29 cellular contexts compared by ENCODE assay signal in genomic region chr9:14906000-14906399, GRCh38. TPM values are rescaled to one million over a fixed set of nuclear protein-coding genes. Genes with fewer than 3 reads are reported as not detected.
DNase-seq lines count a peak whose midpoint lies in the region; ATAC-seq and TF ChIP-seq lines count a peak whose summit lies in the region.
"Had no signal": no experiment of that assay in that cellular context is flagged by ENCODE, and none has a peak within 500 bp of the region (broad histone marks: within the 10 kb centered on the region; RNA-seq: fewer than 3 reads in every experiment).

No MANE protein-coding gene starts in this region.

- H3K4me1 Mint-ChIP-seq in GM23338, result peaks cover 37% of the 10 kb centered on the region
- H3K4me1 Mint-ChIP-seq: activated naive CD8-positive, alpha-beta T cell treated with anti-CD3 and anti-CD28 coated beads, Interleukin-2, amount 50 U/mL, for 24 hours; immature natural killer cell; naive thymus-derived CD8-positive, alpha-beta T cell; stimulated activated memory B cell treated with anti-CD40 and anti-IgM and Interleukin-4, amounts not matched to agents 10 μg/mL and 1 μg/mL and 100 μg/mL, for 72 hours had no signal

- no peaks in the 10 kb centered on the region for H3K9me3 Mint-ChIP-seq in GM23338
- H3K9me3 Mint-ChIP-seq: activated naive CD8-positive, alpha-beta T cell treated with anti-CD3 and anti-CD28 coated beads, Interleukin-2, amount 50 U/mL, for 24 hours; naive thymus-derived CD8-positive, alpha-beta T cell; stimulated activated memory B cell treated with anti-CD40 and anti-IgM and Interleukin-4, amounts not matched to agents 10 μg/mL and 1 μg/mL and 100 μg/mL, for 72 hours had no signal

- no peak overlapping the region for H3K4me2 ChIP-seq in GM23338
- H3K4me2 ChIP-seq: BLaER1, KMS-11 had no signal

- no peaks in the 10 kb centered on the region for H3K79me2 ChIP-seq in GM23338 (replicated peaks; ENCODE audit: insufficient read depth)

- H3K9me2 ChIP-seq in GM23338 (ENCODE audit: insufficient read depth), result no peaks in the 10 kb centered on the region

- no peaks in the 10 kb centered on the region for H3K27me3 Mint-ChIP-seq in GM23338 (ENCODE audit: insufficient read depth, low read depth, poor library complexity)
- H3K27me3 Mint-ChIP-seq: activated naive CD8-positive, alpha-beta T cell treated with anti-CD3 and anti-CD28 coated beads, Interleukin-2, amount 50 U/mL, for 24 hours; stimulated activated memory B cell treated with anti-CD40 and anti-IgM and Interleukin-4, amounts not matched to agents 10 μg/mL and 1 μg/mL and 100 μg/mL, for 72 hours had no signal

- H3K4me3 ChIP-seq in GM23338 (no peak overlapping the region), body of pancreas (no peak overlapping the region), mesodermal cell (ENCODE audit: extremely low read depth, insufficient read depth, low read length, poor library complexity, severe bottlenecking) (no peak overlapping the region), subcutaneous abdominal adipose tissue (ENCODE audit: low read depth in 1 of 5, low read length in 5 of 5) (no peak overlapping the region), esophagus squamous epithelium (no peak overlapping the region)
- H3K4me3 ChIP-seq: BLaER1, gastrocnemius medialis, HAP-1, vagina had no signal

- H3K4me3 Mint-ChIP-seq in GM23338, result no peak overlapping the region
- H3K4me3 Mint-ChIP-seq: activated naive CD8-positive, alpha-beta T cell treated with anti-CD3 and anti-CD28 coated beads, Interleukin-2, amount 50 U/mL, for 24 hours; immature natural killer cell; naive thymus-derived CD8-positive, alpha-beta T cell; stimulated activated memory B cell treated with anti-CD40 and anti-IgM and Interleukin-4, amounts not matched to agents 10 μg/mL and 1 μg/mL and 100 μg/mL, for 72 hours had no signal

- H3F3A ChIP-seq in GM23338 (replicated peaks; ENCODE audit: low read depth), result peaks cover 4% of the 10 kb centered on the region; the same call in 1 of the 2 replicates

- intact Hi-C loops in body of pancreas (cut with DNase I), result no loop called here
- intact Hi-C loops in esophagus squamous epithelium (cut with DNase I), result no loop called here

- no peaks in the 10 kb centered on the region for H4K20me1 ChIP-seq in GM23338 (replicated peaks; ENCODE audit: insufficient read depth)
- H4K20me1 ChIP-seq: BLaER1 had no signal

- H3K27me3 ChIP-seq in GM23338 (ENCODE audit: insufficient read depth) (no peaks in the 10 kb centered on the region), body of pancreas (no peaks in the 10 kb centered on the region), subcutaneous abdominal adipose tissue (ENCODE audit: control insufficient read depth in 5 of 5, insufficient read depth in 4 of 5, low read length in 5 of 5) (no peaks in the 10 kb centered on the region), esophagus squamous epithelium (no peaks in the 10 kb centered on the region)
- H3K27me3 ChIP-seq: BLaER1, gastrocnemius medialis, vagina had no signal

- peak overlapping the region; percentile 68; the same call in 1 of the 2 replicates for H3K27ac Mint-ChIP-seq in GM23338
- H3K27ac Mint-ChIP-seq: activated naive CD8-positive, alpha-beta T cell treated with anti-CD3 and anti-CD28 coated beads, Interleukin-2, amount 50 U/mL, for 24 hours; immature natural killer cell; naive thymus-derived CD8-positive, alpha-beta T cell; stimulated activated memory B cell treated with anti-CD40 and anti-IgM and Interleukin-4, amounts not matched to agents 10 μg/mL and 1 μg/mL and 100 μg/mL, for 72 hours had no signal

- DNase-seq in GM23338 (ENCODE audit: low spot score) (no peak), body of pancreas (no peak), esophagus squamous epithelium (lab: John Stamatoyannopoulos, UW) (no peak), cerebellum (ENCODE audit: low spot score) (no peak), left lobe of liver (ENCODE audit: low spot score) (no peak)
- DNase-seq: activated CD4-positive, alpha-beta T cell treated with anti-CD3 and anti-CD28 coated beads, Interleukin-2, amount 50 U/mL, for 4 hours; activated naive CD4-positive, alpha-beta T cell; activated naive CD8-positive, alpha-beta T cell treated with anti-CD3 and anti-CD28 coated beads, Interleukin-2, amount 50 U/mL, for 24 hours; DMS 273 treated with DMSO at 0.1 percent for 48 hours; EL; gastrocnemius medialis; immature natural killer cell; midbrain; MM.1S; naive thymus-derived CD8-positive, alpha-beta T cell; NCI-H1105 treated with DMSO at 0.1 percent for 48 hours; NCI-H1930; NCI-H526; NK-92 treated with Interleukin-12 subunit alpha and Interleukin-12 subunit beta, amount 100 ng/mL, for 24 hours; nucleus accumbens; PC-3; T-helper 2 cell had no signal

- H3K9me3 ChIP-seq in body of pancreas (no peaks in the 10 kb centered on the region), mesodermal cell (ENCODE audit: control insufficient read depth, low read length) (no peaks in the 10 kb centered on the region), subcutaneous abdominal adipose tissue (ENCODE audit: control insufficient read depth in 5 of 5, low read length in 5 of 5) (no peaks in the 10 kb centered on the region), esophagus squamous epithelium (no peaks in the 10 kb centered on the region)
- H3K9me3 ChIP-seq: BLaER1, gastrocnemius medialis, HAP-1, vagina had no signal

- no peak overlapping the region for H3K9ac ChIP-seq in subcutaneous abdominal adipose tissue (ENCODE audit: low read length in 5 of 5)
- H3K9ac ChIP-seq: BLaER1, KMS-11 had no signal

- no peak for ATAC-seq in GM23338
- peak; percentile 68 for ATAC-seq in body of pancreas
- ATAC-seq in left lobe of liver, result no peak
- ATAC-seq: activated naive CD8-positive, alpha-beta T cell treated with anti-CD3 and anti-CD28 coated beads, Interleukin-2, amount 50 U/mL, for 24 hours; gastrocnemius medialis; naive thymus-derived CD8-positive, alpha-beta T cell; PC-3; stimulated activated memory B cell treated with anti-CD40 and anti-IgM and Interleukin-4, amounts not matched to agents 10 μg/mL and 1 μg/mL and 100 μg/mL, for 72 hours had no signal

- no peaks in the 10 kb centered on the region; the same call in 2 of the 3 replicates for H3K36me3 Mint-ChIP-seq in GM23338 (ENCODE audit: low read depth)
- H3K36me3 Mint-ChIP-seq: immature natural killer cell; naive thymus-derived CD8-positive, alpha-beta T cell; stimulated activated memory B cell treated with anti-CD40 and anti-IgM and Interleukin-4, amounts not matched to agents 10 μg/mL and 1 μg/mL and 100 μg/mL, for 72 hours had no signal

- TF ChIP-seq POLR2A in body of pancreas (IDR thresholded peaks at IDR 0.05) (no peak), esophagus squamous epithelium (IDR thresholded peaks at IDR 0.05) (no peak)

- no peak overlapping the region for H2AFZ ChIP-seq in GM23338

- H3K27ac ChIP-seq in GM23338 (ENCODE audit: low read depth) (no peak overlapping the region), body of pancreas (peak overlapping the region in 3 of 4 donors; percentile 70 to 74 (median 73)), mesodermal cell (ENCODE audit: low read depth, low read length, severe bottlenecking) (peak overlapping the region; percentile 38), subcutaneous abdominal adipose tissue (ENCODE audit: low read depth, low read length) (peak overlapping the region; percentile 56), esophagus squamous epithelium (no peak overlapping the region)
- H3K27ac ChIP-seq: BLaER1, KMS-11, vagina had no signal

- no peak for TF ChIP-seq CTCF in GM23338 (conservative IDR thresholded peaks at IDR 0.05; ENCODE audit: low read depth in 2 of 2)
- TF ChIP-seq CTCF in body of pancreas (IDR thresholded peaks at IDR 0.05), result no peak
- no peak for TF ChIP-seq CTCF in esophagus squamous epithelium (IDR thresholded peaks at IDR 0.05)

- no peaks in the 10 kb centered on the region for H3K36me3 ChIP-seq in GM23338 (ENCODE audit: insufficient read depth)
- H3K36me3 ChIP-seq in body of pancreas (replicated peaks in 1 of 2; ENCODE audit: insufficient read depth in 1 of 2, low read depth in 2 of 2), result no peaks in the 10 kb centered on the region
- no peaks in the 10 kb centered on the region for H3K36me3 ChIP-seq in mesodermal cell (ENCODE audit: control insufficient read depth, insufficient read depth, low read length)
- H3K36me3 ChIP-seq in subcutaneous abdominal adipose tissue (ENCODE audit: control insufficient read depth in 5 of 5, insufficient read depth in 5 of 5, low read length in 5 of 5), result no peaks in the 10 kb centered on the region
- no peaks in the 10 kb centered on the region for H3K36me3 ChIP-seq in esophagus squamous epithelium
- H3K36me3 ChIP-seq: BLaER1, gastrocnemius medialis, HAP-1, vagina had no signal

- WGBS in body of pancreas, 2 donors, result 33 to 34% methylated on average over 5 of the region's 5 CpGs
- WGBS in mesodermal cell (ENCODE audit: insufficient coverage in 2 of 2), 2 experiments, result 84 to 100% methylated on average over 2 to 3 of the region's 5 CpGs
- 64 to 72% methylated on average over 5 of the region's 5 CpGs for WGBS in esophagus squamous epithelium, 2 donors

- H3K4me1 ChIP-seq in GM23338 (ENCODE audit: insufficient read depth), result peaks cover 57% of the 10 kb centered on the region
- H3K4me1 ChIP-seq in body of pancreas, result peaks cover 76% of the 10 kb centered on the region
- no peaks in the 10 kb centered on the region for H3K4me1 ChIP-seq in mesodermal cell (ENCODE audit: control insufficient read depth, insufficient read depth, low read length, poor library complexity, severe bottlenecking)
- H3K4me1 ChIP-seq in subcutaneous abdominal adipose tissue (ENCODE audit: control insufficient read depth in 5 of 5, insufficient read depth in 5 of 5, low read length in 5 of 5), result peaks cover 0 to 57% (median 40%) of the 10 kb centered on the region in 5 donors
- H3K4me1 ChIP-seq in esophagus squamous epithelium, result peaks cover 0 to 19% (median 0%) of the 10 kb centered on the region in 3 donors
- H3K4me1 ChIP-seq: BLaER1, HAP-1 had no signal

TF ChIP-seq in GM23338, 12 proteins besides CTCF, POLR2A, EP300 and RAD21 (continues in another document):
- no peak for TF ChIP-seq STAT1 (IDR thresholded peaks at IDR 0.05; ENCODE audit: unreplicated experiment)
- no peak for TF ChIP-seq EZH2 (IDR thresholded peaks at IDR 0.05; ENCODE audit: low read depth, unreplicated experiment)

RNA-seq across cellular contexts. Expression of gene FREM1, which starts 4.2 kb away (rescaled TPM):
- 3.1 and 4.8 TPM in 2 replicates for total RNA-seq in GM23338 (2014; rRNA removed; shearing (Covaris generic))
- 0.78 and 0.94 TPM in 2 replicates for polyA plus RNA-seq in GM23338 (2016; fragmentation: Nextera tagmentation; extraction: Ambion mirVana)
- total RNA-seq in body of pancreas (10 to 100 TPM in 1 of 2 donors, 1 to 10 TPM in 1; 9.1 to 19.1 TPM), esophagus squamous epithelium (under 1 TPM in 3 of 4 donors, not detected in 1; 0.09 to 0.95 (median 0.23) TPM), cerebellum (37.3 TPM), left lobe of liver (0.86 TPM)
- 25.0 TPM for polyA plus RNA-seq in mesodermal cell (2013, experiment 1 of 2)
- 32.9 TPM for polyA plus RNA-seq in mesodermal cell (2013, experiment 2 of 2)
- total RNA-seq: naive thymus-derived CD8-positive, alpha-beta T cell had no signal
- polyA plus RNA-seq: immature natural killer cell; naive thymus-derived CD8-positive, alpha-beta T cell had no signal

Comparison
In these comparisons a context has a peak if more than half of its experiments do, and no peak if none do; other contexts are left out.
1. H3K27ac ChIP-seq: peak in body of pancreas (3 of 4), mesodermal cell (single experiment) and subcutaneous abdominal adipose tissue (single experiment); none in GM23338 (single experiment) and esophagus squamous epithelium (0 of 4).